9 cellular contexts compared by ENCODE assay signal in the genomic region with DNA sequence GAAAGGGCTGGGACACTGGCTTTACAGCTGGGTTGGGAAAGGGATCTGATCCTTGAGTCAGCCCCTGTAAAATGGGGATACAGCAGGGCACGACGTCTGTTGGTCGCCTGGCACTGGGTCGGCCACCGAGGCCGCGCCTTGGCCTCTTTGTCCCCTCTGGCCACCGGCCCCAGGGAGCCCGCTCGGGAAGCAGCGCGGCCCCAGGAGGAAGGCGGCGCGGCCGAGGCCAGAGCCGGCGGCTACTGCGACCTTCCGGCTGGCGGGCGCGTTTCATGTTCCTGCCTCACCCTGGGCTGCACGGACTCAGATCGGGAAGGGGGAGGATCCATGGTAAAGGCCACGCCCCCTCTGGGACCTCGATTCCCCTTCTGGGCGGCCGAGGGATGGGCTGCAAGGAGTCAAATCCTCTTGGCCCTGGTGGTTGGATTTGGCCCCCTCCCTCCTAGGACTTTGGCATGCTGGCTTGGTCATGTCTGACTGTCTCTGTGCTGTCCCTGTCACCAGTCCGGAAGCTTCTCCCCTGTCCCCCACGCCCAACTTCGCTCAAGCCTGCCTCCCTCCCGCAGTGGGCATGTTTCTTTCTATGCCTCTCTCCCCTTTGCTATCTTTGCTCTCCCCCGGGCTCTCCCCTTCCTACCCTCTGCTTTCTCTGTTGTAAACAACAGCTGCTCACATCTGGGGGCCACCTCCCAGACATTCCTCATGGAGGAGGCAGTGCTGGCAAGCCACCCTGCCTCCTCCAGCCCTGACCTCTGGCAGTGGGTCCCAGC. TPM values are rescaled to one million over a fixed set of nuclear protein-coding genes. Genes with fewer than 3 reads are reported as not detected.
DNase-seq lines count a peak whose midpoint lies in the region; ATAC-seq lines count a peak whose summit lies in the region.
"Had no signal": no experiment of that assay in that cellular context is flagged by ENCODE, and none has a peak within 500 bp of the region (broad histone marks: within the 10 kb centered on the region; RNA-seq: fewer than 3 reads in every experiment).

No MANE protein-coding gene starts in this region.

- H3K4me3 ChIP-seq in GM23248, result peak overlapping the region; percentile 14; the same call in 1 of the 2 replicates

- H3K9me2 ChIP-seq in GM23248 (ENCODE audit: insufficient read depth), result no peaks in the 10 kb centered on the region

- H3K4me1 ChIP-seq in GM23248 (ENCODE audit: insufficient read depth), result peaks cover 22% of the 10 kb centered on the region

- H3K9ac ChIP-seq in GM23248, result peak overlapping the region; percentile 55

- ATAC-seq in GM19455 (IDR thresholded peaks at IDR 0.05; ENCODE audit: unreplicated experiment) (no peak), HG02759 (IDR thresholded peaks at IDR 0.05; ENCODE audit: unreplicated experiment) (no peak), T-helper 17 cell (no peak)

- peaks cover 9% of the 10 kb centered on the region for H3K4me1 Mint-ChIP-seq in T-helper 17 cell

- no peaks in the 10 kb centered on the region for H3K27me3 ChIP-seq in GM23248 (replicated peaks; ENCODE audit: insufficient read depth)

- H3K27ac Mint-ChIP-seq in T-helper 17 cell, result no peak overlapping the region

- DNase-seq in GM23248 (peak; percentile 87), amniotic epithelial cell (ENCODE audit: low read depth) (peak; percentile 55), iPS DF 19.7 (ENCODE audit: low read depth, low spot score) (peak; percentile 86), renal cortical epithelial cell (ENCODE audit: low read depth) (peak; percentile 35), dedifferentiated amniotic fluid mesenchymal stem cell (ENCODE audit: extremely low spot score) (no peak), T-helper 17 cell (no peak)

- in situ Hi-C loops in GM23248 (cut with MboI), result no loop called here

- H3F3A ChIP-seq in GM23248 (ENCODE audit: insufficient read depth), result peaks cover 23% of the 10 kb centered on the region

- H3K36me3 Mint-ChIP-seq in T-helper 17 cell (ENCODE audit: low read depth), result no peaks in the 10 kb centered on the region

- H3K4me2 ChIP-seq in GM23248 (ENCODE audit: unreplicated experiment), result peak overlapping the region; percentile 39

- H3K79me2 ChIP-seq in GM23248 (ENCODE audit: insufficient read depth), result peaks cover 67% of the 10 kb centered on the region

- peak overlapping the region; percentile 59 for H3K27ac ChIP-seq in GM23248
- H3K27ac ChIP-seq: epithelial cell of prostate had no signal

- no peak overlapping the region for H3K4me3 Mint-ChIP-seq in T-helper 17 cell

- H4K20me1 ChIP-seq in GM23248 (ENCODE audit: insufficient read depth), result no peaks in the 10 kb centered on the region

- H2AFZ ChIP-seq in GM23248, result peak overlapping the region; percentile 63

- peaks cover 20% of the 10 kb centered on the region for H3K36me3 ChIP-seq in GM23248 (ENCODE audit: low read depth)

- WGBS in GM23248 (ENCODE audit: low coverage in 1 of 2, low lambda C conversion rate in 2 of 2, missing lambda C conversion rate in 2 of 2), 2 experiments, result 8 to 18% methylated on average over 20 to 33 of the region's 34 CpGs

- H3K27me3 Mint-ChIP-seq in T-helper 17 cell, result no peaks in the 10 kb centered on the region

- H3K9me3 ChIP-seq in GM23248 (ENCODE audit: low read depth) (no peaks in the 10 kb centered on the region), T-helper 17 cell (ENCODE audit: control insufficient read depth, low read length, poor library complexity, severe bottlenecking) (no peaks in the 10 kb centered on the region)

RNA-seq across cellular contexts. Expression of gene FPGS, which starts 25.8 kb away (rescaled TPM):
- total RNA-seq in GM23248 (2014; rRNA removed; shearing (Covaris generic)), result 67.7 and 80.4 TPM in 2 replicates
- polyA plus RNA-seq in GM23248 (2016; fragmentation: Nextera tagmentation; extraction: Ambion mirVana), result 60.2 and 71.4 TPM in 2 replicates
- total RNA-seq in renal cortical epithelial cell (75.2 and 136 TPM in 2 replicates), T-helper 17 cell (10 to 100 TPM; 71.2 to 80.6 TPM)

RNA-seq across cellular contexts. Expression of gene ENG, which starts 26.0 kb away (rescaled TPM):
- 54.5 and 57.4 TPM in 2 replicates for total RNA-seq in GM23248 (2014; rRNA removed; shearing (Covaris generic))
- 226 and 232 TPM in 2 replicates for polyA plus RNA-seq in GM23248 (2016; fragmentation: Nextera tagmentation; extraction: Ambion mirVana)
- total RNA-seq in renal cortical epithelial cell (0.87 and 6.8 TPM in 2 replicates), T-helper 17 cell (1 to 10 TPM; 3.2 to 6.4 TPM)

RNA-seq across cellular contexts. Expression of gene CDK9, which starts 42.6 kb away (rescaled TPM):
- 43.7 and 59.8 TPM in 2 replicates for total RNA-seq in GM23248 (2014; rRNA removed; shearing (Covaris generic))
- 58.9 and 59.7 TPM in 2 replicates for polyA plus RNA-seq in GM23248 (2016; fragmentation: Nextera tagmentation; extraction: Ambion mirVana)
- 43.6 and 69.1 TPM in 2 replicates for total RNA-seq in renal cortical epithelial cell
- total RNA-seq in T-helper 17 cell, result 100 to 1,000 TPM; 107 to 123 TPM

RNA-seq across cellular contexts. Expression of gene AK1, which starts 49.0 kb away (rescaled TPM):
- 51.8 and 52.9 TPM in 2 replicates for total RNA-seq in GM23248 (2014; rRNA removed; shearing (Covaris generic))
- 157 and 159 TPM in 2 replicates for polyA plus RNA-seq in GM23248 (2016; fragmentation: Nextera tagmentation; extraction: Ambion mirVana)
- 37.3 and 43.8 TPM in 2 replicates for total RNA-seq in renal cortical epithelial cell
- 10 to 100 TPM; 35.9 to 66.5 TPM for total RNA-seq in T-helper 17 cell

RNA-seq across cellular contexts. Expression of gene SH2D3C, which starts 50.0 kb away (rescaled TPM):
- not detected in 2 replicates for total RNA-seq in GM23248 (2014; rRNA removed; shearing (Covaris generic))
- polyA plus RNA-seq in GM23248 (2016; fragmentation: Nextera tagmentation; extraction: Ambion mirVana), result not detected in 2 replicates
- total RNA-seq in renal cortical epithelial cell, result 0.05 and 0.17 TPM in 2 replicates
- total RNA-seq in T-helper 17 cell, result 10 to 100 TPM; 15.9 to 27.2 TPM

Comparison
In these comparisons a context has a peak if more than half of its experiments do, and no peak if none do; other contexts are left out.
1. DNase-seq: peak in GM23248 (single experiment), amniotic epithelial cell (single experiment), iPS DF 19.7 (single experiment) and renal cortical epithelial cell (single experiment); none in dedifferentiated amniotic fluid mesenchymal stem cell (single experiment) and T-helper 17 cell (0 of 3).